ENCODE assay signal across 8 cellular contexts in genomic region chr13:23609414-23610186, GRCh38. TPM values are rescaled to one million over a fixed set of nuclear protein-coding genes. Genes with fewer than 3 reads are reported as not detected.
A peak's percentile ranks its signal among the peaks of the same experiment; 100 is the strongest.
DNase-seq lines count a peak whose midpoint lies in the region; ATAC-seq and TF ChIP-seq lines count a peak whose summit lies in the region.

No MANE protein-coding gene starts in this region.

- H3K36me3 Mint-ChIP-seq in CD4-positive, CD25-positive, alpha-beta regulatory T cell: no peaks in the 10 kb centered on the region

- H3K4me3 ChIP-seq in CD4-positive, CD25-positive, alpha-beta regulatory T cell (ENCODE audit: low read depth, low read length): peak overlapping the region; percentile 63
- peak overlapping the region; percentile 7 for H3K4me3 ChIP-seq in choroid plexus epithelial cell (ENCODE audit: low read depth, low read length)

- TF ChIP-seq CTCF in choroid plexus epithelial cell (conservative IDR thresholded peaks at IDR 0.05; ENCODE audit: low read depth, low read length) (no peak), GM10266 (IDR thresholded peaks at IDR 0.05; ENCODE audit: control insufficient read depth, insufficient read depth, low read depth, missing control alignments) (no peak)

- H3K27me3 ChIP-seq in CD4-positive, CD25-positive, alpha-beta regulatory T cell (ENCODE audit: control insufficient read depth, insufficient read depth, low read length): peaks cover 5% of the 10 kb centered on the region

- no peak for ATAC-seq in CD4-positive, CD25-positive, alpha-beta regulatory T cell (ENCODE audit: low read depth in 2 of 2)
- ATAC-seq in HG02610 (IDR thresholded peaks at IDR 0.05; ENCODE audit: unreplicated experiment): peak; percentile 35
- no peak for ATAC-seq in GM18519 (IDR thresholded peaks at IDR 0.05; ENCODE audit: low FRiP score, unreplicated experiment)

- DNase-seq in CD4-positive, CD25-positive, alpha-beta regulatory T cell: peak in 1 of 3 donors; percentile 34
- peak; percentile 89 for DNase-seq in choroid plexus epithelial cell (ENCODE audit: low read depth)
- DNase-seq in myocyte (ENCODE audit: low read depth): peak; percentile 53
- no peak for DNase-seq in NK-92 treated with Interleukin-12 subunit alpha and Interleukin-12 subunit beta, amount 100 ng/mL, for 24 hours (lab: John Stamatoyannopoulos, UW)
- no peak for DNase-seq in NCI-H1417 (lab: John Stamatoyannopoulos, UW)
- DNase-seq in GM10266 (ENCODE audit: extremely low spot score): no peak

- H3K4me1 ChIP-seq in CD4-positive, CD25-positive, alpha-beta regulatory T cell (ENCODE audit: control insufficient read depth, insufficient read depth, low read length, poor library complexity, severe bottlenecking): peaks cover 7% of the 10 kb centered on the region

- H3K27me3 Mint-ChIP-seq in CD4-positive, CD25-positive, alpha-beta regulatory T cell: peaks cover 17% of the 10 kb centered on the region

- H3K9me3 Mint-ChIP-seq in CD4-positive, CD25-positive, alpha-beta regulatory T cell: peaks cover 0 to 2% (median 0%) of the 10 kb centered on the region in 7 donors

- H3K4me3 Mint-ChIP-seq in CD4-positive, CD25-positive, alpha-beta regulatory T cell: peak overlapping the region in 3 of 4 donors; percentile 60 to 86 (median 65)

- H3K4me1 Mint-ChIP-seq in CD4-positive, CD25-positive, alpha-beta regulatory T cell: peaks cover 0 to 29% (median 15%) of the 10 kb centered on the region in 4 donors

- H3K36me3 ChIP-seq in CD4-positive, CD25-positive, alpha-beta regulatory T cell (ENCODE audit: control insufficient read depth, insufficient read depth, low read length): no peaks in the 10 kb centered on the region

- no peaks in the 10 kb centered on the region for H3K9me3 ChIP-seq in CD4-positive, CD25-positive, alpha-beta regulatory T cell (ENCODE audit: control insufficient read depth in 2 of 2, low read length in 2 of 2)

- H3K27ac ChIP-seq in CD4-positive, CD25-positive, alpha-beta regulatory T cell (ENCODE audit: insufficient read depth, low read length, poor library complexity, severe bottlenecking): no peak overlapping the region

- H3K27ac Mint-ChIP-seq in CD4-positive, CD25-positive, alpha-beta regulatory T cell: peak overlapping the region in 1 of 3 donors; percentile 33

RNA-seq across cellular contexts. Expression of gene TNFRSF19, which starts 39.4 kb away (rescaled TPM):
- total RNA-seq in CD4-positive, CD25-positive, alpha-beta regulatory T cell: 1.4 TPM
- 1 to 10 TPM; 1.3 to 5.6 (median 2.2) TPM for polyA plus RNA-seq in CD4-positive, CD25-positive, alpha-beta regulatory T cell
- 22.7 and 30.5 TPM in 2 replicates for total RNA-seq in myocyte
- 5.3 TPM for polyA plus RNA-seq in myocyte (2012)

Comparison
In these comparisons a context has a peak if more than half of its experiments do, and no peak if none do; other contexts are left out.
1. DNase-seq: peak in choroid plexus epithelial cell (single experiment) and myocyte (single experiment); none in NK-92 treated with Interleukin-12 subunit alpha and Interleukin-12 subunit beta, amount 100 ng/mL, for 24 hours (single experiment), NCI-H1417 (0 of 3) and GM10266 (single experiment).
2. RNA of gene TNFRSF19, which starts 39.4 kb away (total RNA-seq): 22.7 to 30.5 TPM in myocyte; 1.4 TPM in CD4-positive, CD25-positive, alpha-beta regulatory T cell (single experiment); every median in the first group is over 10 times any median in the second.